In genomic region chr20:38123021-38123587, GRCh38 we compare ENCODE assay signal across 1 cellular context.
TF ChIP-seq lines count a peak whose summit lies in the region.

No MANE protein-coding gene starts in this region.

TF ChIP-seq in GM23338, 12 proteins besides CTCF, POLR2A, EP300 and RAD21 (continued from another document):
- TF ChIP-seq ZNF462 (CRISPR knock-in tag; IDR thresholded peaks at IDR 0.05) (no peak), POLR2AphosphoS5 (IDR thresholded peaks at IDR 0.05; ENCODE audit: low read depth) (no peak), EZH2phosphoT487 (IDR thresholded peaks at IDR 0.05; ENCODE audit: unreplicated experiment) (no peak), NANOG (IDR thresholded peaks at IDR 0.05; ENCODE audit: borderline replicate concordance) (no peak), STAT1 (IDR thresholded peaks at IDR 0.05; ENCODE audit: unreplicated experiment) (no peak), EZH2 (IDR thresholded peaks at IDR 0.05; ENCODE audit: low read depth, unreplicated experiment) (no peak), CREB1 (CRISPR knock-in tag; IDR thresholded peaks at IDR 0.05; ENCODE audit: low read depth) (no peak), ETS1 (IDR thresholded peaks at IDR 0.05) (no peak)
